Comparison of ENCODE assay signal across 1 cellular context in genomic region chr10:48414160-48414559, GRCh38.
A peak's percentile ranks its signal among the peaks of the same experiment; 100 is the strongest.
TF ChIP-seq lines count a peak whose summit lies in the region.

No MANE protein-coding gene starts in this region.

TF ChIP-seq in HepG2, 621 proteins besides CTCF, POLR2A, EP300 and RAD21 (continued from another document):
- TF ChIP-seq PBX2 (CRISPR knock-in tag; IDR thresholded peaks at IDR 0.05) (no peak), ZNF362 (CRISPR knock-in tag; IDR thresholded peaks at IDR 0.05; ENCODE audit: borderline replicate concordance) (peak; percentile 72; the same call in 1 of the 2 replicates), MAFK (conservative IDR thresholded peaks at IDR 0.05 in 1 of 2, IDR thresholded peaks at IDR 0.05 in 1 of 2; ENCODE audit: low read length in 2 of 2) (peak; percentile 25 to 57; a peak in 2 of 4 replicates), THAP8 (CRISPR knock-in tag; IDR thresholded peaks at IDR 0.05; ENCODE audit: borderline replicate concordance) (no peak), ATF1 (CRISPR knock-in tag; IDR thresholded peaks at IDR 0.05) (no peak), CREBL2 (CRISPR knock-in tag; IDR thresholded peaks at IDR 0.05; ENCODE audit: borderline replicate concordance) (no peak), ZNF430 (CRISPR knock-in tag; IDR thresholded peaks at IDR 0.05) (no peak), ZNF609 (CRISPR knock-in tag; IDR thresholded peaks at IDR 0.05; ENCODE audit: borderline replicate concordance) (no peak)
